ENCODE assay signal across 12 cellular contexts in genomic region chr1:24894002-24894401, GRCh38. TPM values are rescaled to one million over a fixed set of nuclear protein-coding genes. Genes with fewer than 3 reads are reported as not detected.
"Had no signal": no experiment of that assay in that cellular context is flagged by ENCODE, and none has a peak within 500 bp of the region (broad histone marks: within the 10 kb centered on the region; RNA-seq: fewer than 3 reads in every experiment).

No MANE protein-coding gene starts in this region.

- H3K27me3 Mint-ChIP-seq: activated naive CD4-positive, alpha-beta T cell treated with anti-CD3 and anti-CD28 coated beads, Interleukin-2, amount 50 U/mL, for 24 hours had no signal

- ATAC-seq: gastroesophageal sphincter, left ventricle myocardium superior had no signal

- H3K27ac Mint-ChIP-seq: activated naive CD4-positive, alpha-beta T cell treated with anti-CD3 and anti-CD28 coated beads, Interleukin-2, amount 50 U/mL, for 24 hours; type B pancreatic cell had no signal

- DNase-seq: activated CD4-positive, alpha-beta T cell treated with anti-CD3 and anti-CD28 coated beads for 4 hours; central memory CD4-positive, alpha-beta T cell; dermis blood vessel endothelial cell; kidney; left ventricle myocardium superior; stimulated activated CD4-positive, alpha-beta T cell treated with anti-CD3 and anti-CD28 coated beads, Interleukin-4, amount 100 ng/mL, for 4 hours; T-helper 9 cell; WERI-Rb-1 had no signal

- H3K4me3 Mint-ChIP-seq: activated naive CD4-positive, alpha-beta T cell treated with anti-CD3 and anti-CD28 coated beads, Interleukin-2, amount 50 U/mL, for 24 hours; type B pancreatic cell had no signal

RNA-seq across cellular contexts. Expression of gene RUNX3, which starts 36.1 kb away (rescaled TPM):
- total RNA-seq: dermis blood vessel endothelial cell, epithelial cell of proximal tubule had no signal
